In the genomic region with DNA sequence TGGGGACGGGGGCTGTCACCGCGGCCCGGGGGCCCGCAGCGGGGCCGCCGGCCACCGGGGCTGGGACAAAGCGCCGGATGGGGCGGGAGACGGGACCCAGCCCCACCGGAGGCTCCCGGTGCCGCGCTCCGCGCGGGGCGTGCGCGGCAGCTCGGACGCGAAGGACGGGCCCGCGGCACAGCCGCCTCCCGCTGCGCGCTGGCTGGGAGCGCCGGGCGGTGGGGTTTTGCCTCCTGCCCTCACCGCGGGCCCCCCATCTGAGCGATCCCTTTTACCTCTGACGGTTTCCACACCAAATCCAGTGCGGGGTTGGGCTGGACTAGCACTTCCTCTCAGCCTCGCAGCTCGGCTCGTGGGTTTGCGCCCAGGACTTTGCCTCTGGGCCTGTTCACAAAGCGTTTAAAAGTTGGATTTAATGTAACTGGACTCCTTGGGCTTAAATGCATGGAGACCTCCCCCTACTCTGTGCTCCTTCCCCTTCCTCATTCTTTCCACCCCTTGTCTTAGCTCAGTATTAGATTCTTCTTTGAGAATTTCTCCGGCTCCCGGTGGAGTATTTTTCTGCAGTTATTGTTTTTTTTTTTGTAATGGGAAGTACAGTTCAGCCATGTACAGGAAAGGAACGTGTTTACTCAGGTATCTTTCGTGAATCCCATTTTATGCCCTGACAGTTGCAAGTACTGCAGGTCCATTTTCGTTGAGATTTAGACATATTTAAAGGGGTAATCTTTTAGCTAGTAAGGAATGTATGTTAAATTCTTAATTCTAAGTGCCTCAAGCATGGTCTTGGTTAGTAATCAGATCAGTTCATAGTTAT, we compare ENCODE assay signal across 7 cellular contexts. TPM values are rescaled to one million over a fixed set of nuclear protein-coding genes. Genes with fewer than 3 reads are reported as not detected.
DNase-seq lines count a peak whose midpoint lies in the region; FAIRE-seq and TF ChIP-seq lines count a peak whose summit lies in the region.

No MANE protein-coding gene starts in this region.

- H3K36me3 ChIP-seq in breast epithelium (no peaks in the 10 kb centered on the region), skeletal muscle satellite cell (ENCODE audit: insufficient read depth, low read length) (no peaks in the 10 kb centered on the region)

- peak overlapping the region; percentile 92 to 97 (median 95) for H3K4me3 Mint-ChIP-seq in immature natural killer cell

- intact Hi-C loops in breast epithelium (cut with DNase I; ENCODE audit: low total_unique reads) = no loop called here

- TF ChIP-seq POLR2A in H54 (IDR thresholded peaks at IDR 0.05; ENCODE audit: low read depth, low read length) = no peak; the same call in 1 of the 2 replicates
- TF ChIP-seq POLR2A in breast epithelium (IDR thresholded peaks at IDR 0.05) = no peak

- H3K27me3 ChIP-seq in breast epithelium (no peaks in the 10 kb centered on the region), skeletal muscle satellite cell (ENCODE audit: control insufficient read depth, insufficient read depth, low read length) (no peaks in the 10 kb centered on the region)

- H3K27ac ChIP-seq in breast epithelium = peak overlapping the region; percentile 96 to 99

- peaks cover 5 to 17% (median 17%) of the 10 kb centered on the region in 3 donors for H3K27me3 Mint-ChIP-seq in immature natural killer cell (ENCODE audit: low read depth in 3 of 3)

- peak overlapping the region; percentile 99 for H3K4me2 ChIP-seq in skeletal muscle satellite cell (ENCODE audit: low read length)

- H3K9me3 Mint-ChIP-seq in immature natural killer cell = no peaks in the 10 kb centered on the region

- no peaks in the 10 kb centered on the region for H3K9me3 ChIP-seq in breast epithelium
- H3K9me3 ChIP-seq in skeletal muscle satellite cell (replicated peaks; ENCODE audit: low read length) = no peaks in the 10 kb centered on the region

- H3K36me3 Mint-ChIP-seq in immature natural killer cell = peaks cover 0 to 3% (median 0%) of the 10 kb centered on the region in 3 donors

- no peak for TF ChIP-seq CTCF in GM12864 (IDR thresholded peaks at IDR 0.05; ENCODE audit: low read depth, low read length, missing control alignments)
- TF ChIP-seq CTCF in breast epithelium (IDR thresholded peaks at IDR 0.05) = no peak

- H3K9ac ChIP-seq in skeletal muscle satellite cell (ENCODE audit: low read depth, low read length) = peak overlapping the region; percentile 90

- H3K4me1 ChIP-seq in breast epithelium (no peaks in the 10 kb centered on the region), skeletal muscle satellite cell (ENCODE audit: control insufficient read depth, insufficient read depth, low read length) (peaks cover 42% of the 10 kb centered on the region)

- peak overlapping the region; percentile 75 for H3K4me3 ChIP-seq in GM12864 (ENCODE audit: low read depth, low read length)
- peak overlapping the region; percentile 72 to 90 (median 88) for H3K4me3 ChIP-seq in breast epithelium
- H3K4me3 ChIP-seq in skeletal muscle satellite cell (ENCODE audit: low read length) = peak overlapping the region; percentile 86

- no peak for DNase-seq in GM12864 (ENCODE audit: low read depth)
- peak; percentile 54 for DNase-seq in H54 (ENCODE audit: insufficient read length, low spot score)
- peak; percentile 81 to 86 for DNase-seq in Kasumi-1 (lab: John Stamatoyannopoulos, UW)
- DNase-seq in T follicular helper cell (ENCODE audit: low read depth) = peak; percentile 1
- peak; percentile 24 to 60 for DNase-seq in breast epithelium (ENCODE audit: low spot score in 2 of 2)
- DNase-seq in immature natural killer cell = no peak

- FAIRE-seq in H54 (lab: Jason Lieb, UNC) = no peak

- peak overlapping the region; percentile 42 to 90 (median 86) for H3K27ac Mint-ChIP-seq in immature natural killer cell

- peaks cover 23 to 36% of the 10 kb centered on the region in 2 donors for H3K4me1 Mint-ChIP-seq in immature natural killer cell

RNA-seq across cellular contexts. Expression of gene FCHO2, which starts 0.7 kb away (rescaled TPM):
- 10 to 100 TPM; 30.5 to 58.8 (median 46.7) TPM for total RNA-seq in breast epithelium
- polyA plus RNA-seq in immature natural killer cell = 1 to 10 TPM; 2.6 to 5.8 (median 3.4) TPM
- 6.1 and 10.9 TPM in 2 replicates for total RNA-seq in skeletal muscle satellite cell (2012; rRNA removed)

Comparison
In these comparisons a context has a peak if more than half of its experiments do, and no peak if none do; other contexts are left out.
1. DNase-seq: peak in H54 (single experiment), Kasumi-1 (2 of 2), T follicular helper cell (single experiment) and breast epithelium (2 of 2); none in GM12864 (single experiment) and immature natural killer cell (0 of 3).
2. Peak in every context shown above with its lines, with median percentiles within 50 percentile points of each other: H3K4me3 ChIP-seq.